1 cellular context compared by ENCODE assay signal in genomic region chr6:135497412-135498177, GRCh38.
A peak's percentile ranks its signal among the peaks of the same experiment; 100 is the strongest.
TF ChIP-seq lines count a peak whose summit lies in the region.

TSS of gene AHI1 (minus strand) at chr6:135497740. CDS start at chr6:135492237, 5,503 bp downstream.

TF ChIP-seq in K562, 482 proteins besides CTCF, POLR2A, EP300 and RAD21 (continued from another document and continues in another):
- TF ChIP-seq MITF (IDR thresholded peaks at IDR 0.05) (peak; percentile 55), KDM5B (IDR thresholded peaks at IDR 0.05; ENCODE audit: insufficient replicate concordance, low read depth, low read length) (peak; percentile 92), PTTG1 (tag; IDR thresholded peaks at IDR 0.05; ENCODE audit: low read depth) (no peak), ELK3 (CRISPR knock-in tag; IDR thresholded peaks at IDR 0.05) (peak; percentile 71; the same call in 1 of the 2 replicates), ZNF668 (CRISPR knock-in tag; IDR thresholded peaks at IDR 0.05) (no peak), BCLAF1 (IDR thresholded peaks at IDR 0.05; ENCODE audit: borderline replicate concordance in 1 of 2, control insufficient read depth in 1 of 2, low read depth in 2 of 2, low read length in 1 of 2) (0 out of 4 replicates have a peak, but pooled peaks of 1 of the 2 experiments have one; percentile 32), CHD2 (IDR thresholded peaks at IDR 0.05; ENCODE audit: low read depth, low read length) (0 out of 2 replicates have a peak, but pooled peaks have one; percentile 9), ZNF398 (CRISPR knock-in tag; IDR thresholded peaks at IDR 0.05) (no peak), ZBTB7A (IDR thresholded peaks at IDR 0.05; ENCODE audit: borderline replicate concordance, control insufficient read depth, low read depth, low read length) (0 out of 2 replicates have a peak, but pooled peaks have one; percentile 73), ZSCAN29 (IDR thresholded peaks at IDR 0.05) (peak; percentile 95), DIDO1 (tag; IDR thresholded peaks at IDR 0.05; ENCODE audit: low read depth) (peak; percentile 61; the same call in 1 of the 2 replicates), CBX8 (IDR thresholded peaks at IDR 0.05; ENCODE audit: borderline replicate concordance, extremely low read depth, low read depth, low read length, poor library complexity, severe bottlenecking) (no peak), ZBTB43 (CRISPR knock-in tag; IDR thresholded peaks at IDR 0.05) (0 out of 2 replicates have a peak, but pooled peaks have one; percentile 8), HES1 (IDR thresholded peaks at IDR 0.05; ENCODE audit: low read depth) (peak; percentile 99), ZMIZ1 (IDR thresholded peaks at IDR 0.05; ENCODE audit: low read depth in 2 of 2, low read length in 2 of 2) (0 out of 4 replicates have a peak, but pooled peaks of 1 of the 2 experiments have one; percentile 32), FOXA1 (IDR thresholded peaks at IDR 0.05; ENCODE audit: borderline replicate concordance) (no peak), MED1 (CRISPR knock-in tag; IDR thresholded peaks at IDR 0.05; ENCODE audit: borderline replicate concordance) (no peak), ZNF133 (CRISPR knock-in tag; IDR thresholded peaks at IDR 0.05) (no peak), ZNF175 (CRISPR knock-in tag; IDR thresholded peaks at IDR 0.05; ENCODE audit: low read depth) (no peak; the same call in 1 of the 2 replicates), BCL6 (CRISPR knock-in tag; IDR thresholded peaks at IDR 0.05) (no peak), MAX (CRISPR knock-in tag; IDR thresholded peaks at IDR 0.05) (peak; percentile 99), SREBF2 (CRISPR knock-in tag; IDR thresholded peaks at IDR 0.05) (no peak), GATA2 (CRISPR knock-in tag; IDR thresholded peaks at IDR 0.05) (no peak), PHTF2 (CRISPR knock-in tag; IDR thresholded peaks at IDR 0.05) (no peak; the same call in 1 of the 2 replicates), CREB3L1 (IDR thresholded peaks at IDR 0.05; ENCODE audit: borderline replicate concordance, low read depth) (peak; percentile 96), ZNF431 (CRISPR knock-in tag; IDR thresholded peaks at IDR 0.05) (peak; percentile 88), AFF1 (IDR thresholded peaks at IDR 0.05; ENCODE audit: low read depth in 1 of 2, partially characterized antibody in 2 of 2) (no peak), SNAPC5 (CRISPR knock-in tag; IDR thresholded peaks at IDR 0.05) (no peak), IFI16 (CRISPR knock-in tag; IDR thresholded peaks at IDR 0.05) (no peak), POLR2G (IDR thresholded peaks at IDR 0.05; ENCODE audit: low read depth, low read length) (peak; percentile 99), IRF2 (CRISPR knock-in tag; IDR thresholded peaks at IDR 0.05) (no peak; the same call in 1 of the 2 replicates), ELK1 (CRISPR knock-in tag; IDR thresholded peaks at IDR 0.05) (no peak), ZEB2 (IDR thresholded peaks at IDR 0.05) (0 out of 2 replicates have a peak, but pooled peaks have one; percentile 9), SMARCC2 (IDR thresholded peaks at IDR 0.05; ENCODE audit: low read depth) (peak; percentile 9; the same call in 1 of the 2 replicates), NBN (IDR thresholded peaks at IDR 0.05; ENCODE audit: low read depth) (peak; percentile 76)
